ENCODE assay signal across 7 cellular contexts in the genomic region with DNA sequence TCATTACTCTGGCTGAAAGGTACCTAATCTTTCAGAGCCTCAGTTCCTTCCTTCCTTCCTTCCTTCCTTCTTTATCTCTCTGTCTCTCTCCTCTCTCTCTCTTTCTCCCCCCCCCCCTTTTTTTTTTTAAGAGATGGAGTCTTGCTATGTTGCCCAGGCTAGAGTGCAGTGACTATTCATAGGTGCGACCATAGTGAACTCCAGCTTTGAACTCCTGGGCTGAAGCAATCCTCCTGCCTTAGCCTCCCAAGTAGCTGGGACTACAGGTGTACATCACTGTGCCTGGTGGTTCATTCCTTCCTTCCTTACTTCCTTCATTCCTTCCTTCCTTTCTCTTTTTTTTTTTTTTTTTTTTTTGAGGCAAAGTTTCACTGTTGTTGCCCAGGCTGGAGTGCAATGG.
"Had no signal": no experiment of that assay in that cellular context is flagged by ENCODE, and none has a peak within 500 bp of the region (broad histone marks: within the 10 kb centered on the region; RNA-seq: fewer than 3 reads in every experiment).

No MANE protein-coding gene starts in this region.

- H2AFZ ChIP-seq: GM23338 had no signal

- H3K4me2 ChIP-seq: GM23338 had no signal

- H3K4me3 ChIP-seq: GM23338 had no signal

- DNase-seq: H9, HCEC 1CT, KG1 had no signal

- FAIRE-seq: H1, H54 had no signal

- H3K27ac ChIP-seq: HL-60 had no signal

- ATAC-seq: GM23338 had no signal
